12 cellular contexts compared by ENCODE assay signal in genomic region chr3:58066842-58067241, GRCh38. TPM values are rescaled to one million over a fixed set of nuclear protein-coding genes. Genes with fewer than 3 reads are reported as not detected.
DNase-seq lines count a peak whose midpoint lies in the region; ATAC-seq and TF ChIP-seq lines count a peak whose summit lies in the region.
"Had no signal": no experiment of that assay in that cellular context is flagged by ENCODE, and none has a peak within 500 bp of the region (broad histone marks: within the 10 kb centered on the region; RNA-seq: fewer than 3 reads in every experiment).

No MANE protein-coding gene starts in this region.

- H3K27ac ChIP-seq in PC-3 (ENCODE audit: low read length) (peak overlapping the region; percentile 3; the same call in 1 of the 2 replicates), vagina (peak overlapping the region; percentile 20)

- intact Hi-C loops in PC-3 (cut with micrococcal nuclease), result no loop called here
- intact Hi-C loops in vagina (cut with DNase I), result no loop called here

- no peaks in the 10 kb centered on the region for H3K36me3 Mint-ChIP-seq in mesothelial cell of epicardium
- H3K36me3 Mint-ChIP-seq: activated naive CD8-positive, alpha-beta T cell treated with anti-CD3 and anti-CD28 coated beads, Interleukin-2, amount 10 ng/mL, durations not matched to agents 7 days and 5 days had no signal

- CTCF ChIA-PET in PC-3 (lab: Charles Lee), result no interaction called here
- CTCF ChIA-PET in GM10248 (lab: Yijun Ruan, JAX), result interaction anchor here (1.9 kb wide), 1 partner anchor 14 kb away, joined by 5 read pairs; no protein-coding TSS in a partner anchor

- no peak overlapping the region for H3K9ac ChIP-seq in PC-3 (ENCODE audit: low read length)

- no peak for TF ChIP-seq POLR2A in vagina (IDR thresholded peaks at IDR 0.05)

- H3K4me3 ChIP-seq in PC-3 (ENCODE audit: low read length), result no peak overlapping the region
- H3K4me3 ChIP-seq in vagina, result no peak overlapping the region

- H3K4me3 Mint-ChIP-seq in mesothelial cell of epicardium, result no peak overlapping the region
- H3K4me3 Mint-ChIP-seq: activated B cell treated with CpG ODN at 0.5 μM for 24 hours; activated naive CD8-positive, alpha-beta T cell treated with anti-CD3 and anti-CD28 coated beads, Interleukin-2, amount 10 ng/mL, durations not matched to agents 7 days and 5 days had no signal

- no peaks in the 10 kb centered on the region for H3K9me3 Mint-ChIP-seq in mesothelial cell of epicardium
- H3K9me3 Mint-ChIP-seq: activated B cell treated with CpG ODN at 0.5 μM for 24 hours; activated naive CD8-positive, alpha-beta T cell treated with anti-CD3 and anti-CD28 coated beads, Interleukin-2, amount 10 ng/mL, durations not matched to agents 7 days and 5 days had no signal

- peaks cover 33% of the 10 kb centered on the region for H3K4me1 ChIP-seq in PC-3 (ENCODE audit: insufficient read depth, low read length)
- H3K4me1 ChIP-seq in vagina, result peaks cover 61% of the 10 kb centered on the region

- peaks cover 74% of the 10 kb centered on the region for H4K20me1 ChIP-seq in PC-3 (ENCODE audit: low read length)

- no peak overlapping the region for H3K4me2 ChIP-seq in PC-3 (ENCODE audit: low read length)

- DNase-seq in PC-3, result peak; percentile 57
- peak; percentile 88 for DNase-seq in dedifferentiated amniotic fluid mesenchymal stem cell (ENCODE audit: extremely low spot score)
- DNase-seq in mesothelial cell of epicardium (ENCODE audit: low spot score in 2 of 2, unreplicated experiment in 2 of 2), result no peak
- no peak for DNase-seq in vagina (ENCODE audit: extremely low spot score in 2 of 2)
- no peak for DNase-seq in GM10248 (ENCODE audit: extremely low spot score)
- no peak for DNase-seq in A172 (ENCODE audit: low spot score)
- DNase-seq: activated B cell treated with CpG ODN at 0.5 μM for 24 hours; activated naive CD8-positive, alpha-beta T cell treated with anti-CD3 and anti-CD28 coated beads, Interleukin-2, amount 10 ng/mL, durations not matched to agents 7 days and 5 days; NCI-H510A treated with DMSO at 0.1 percent for 48 hours had no signal

- ATAC-seq in PC-3 (peak; percentile 44), HG03469 (IDR thresholded peaks at IDR 0.05; ENCODE audit: unreplicated experiment) (no peak), HG02973 (IDR thresholded peaks at IDR 0.05; ENCODE audit: unreplicated experiment) (no peak)
- ATAC-seq: Right ventricle myocardium inferior had no signal

- H3K36me3 ChIP-seq in PC-3 (ENCODE audit: low read depth, low read length) (peaks cover 5% of the 10 kb centered on the region; the same call in 1 of the 2 replicates), vagina (no peaks in the 10 kb centered on the region)

- H2AFZ ChIP-seq in PC-3 (ENCODE audit: low read length), result no peak overlapping the region

- POLR2A ChIA-PET in PC-3 (lab: Charles Lee; ENCODE audit: unreplicated experiment), result no interaction called here
- POLR2A ChIA-PET in GM10248 (lab: Yijun Ruan, JAX), result no interaction called here

- peaks cover 62% of the 10 kb centered on the region for H3K4me1 Mint-ChIP-seq in mesothelial cell of epicardium
- H3K4me1 Mint-ChIP-seq: activated B cell treated with CpG ODN at 0.5 μM for 24 hours had no signal

- H3F3A ChIP-seq in PC-3 (ENCODE audit: low read length, unreplicated experiment), result no peaks in the 10 kb centered on the region

- TF ChIP-seq CTCF in PC-3 (conservative IDR thresholded peaks at IDR 0.05; ENCODE audit: low read depth, low read length), result no peak
- no peak for TF ChIP-seq CTCF in mesothelial cell of epicardium (IDR thresholded peaks at IDR 0.05; ENCODE audit: unreplicated experiment)
- TF ChIP-seq CTCF in vagina (IDR thresholded peaks at IDR 0.05), result no peak
- TF ChIP-seq CTCF in GM10248 (IDR thresholded peaks at IDR 0.05; ENCODE audit: control extremely low read depth, extremely low read depth, low read depth, missing control alignments), result no peak

- no peaks in the 10 kb centered on the region for H3K27me3 Mint-ChIP-seq in mesothelial cell of epicardium (ENCODE audit: low read depth)
- H3K27me3 Mint-ChIP-seq: activated B cell treated with CpG ODN at 0.5 μM for 24 hours; activated naive CD8-positive, alpha-beta T cell treated with anti-CD3 and anti-CD28 coated beads, Interleukin-2, amount 10 ng/mL, durations not matched to agents 7 days and 5 days had no signal

- H3K27me3 ChIP-seq in PC-3 (ENCODE audit: low read length) (no peaks in the 10 kb centered on the region), vagina (no peaks in the 10 kb centered on the region)

- no peaks in the 10 kb centered on the region for H3K9me3 ChIP-seq in PC-3 (ENCODE audit: low read length)
- H3K9me3 ChIP-seq in vagina, result no peaks in the 10 kb centered on the region

- TSS peak; percentile 2 for BruUV-seq in PC-3 (replicated peaks; lab: Mats Ljungman, UMichigan)

- H3K27ac Mint-ChIP-seq in mesothelial cell of epicardium, result peak overlapping the region; percentile 86
- H3K27ac Mint-ChIP-seq: activated B cell treated with CpG ODN at 0.5 μM for 24 hours; activated naive CD8-positive, alpha-beta T cell treated with anti-CD3 and anti-CD28 coated beads, Interleukin-2, amount 10 ng/mL, durations not matched to agents 7 days and 5 days had no signal

- no peaks in the 10 kb centered on the region for H3K9me2 ChIP-seq in PC-3 (replicated peaks; ENCODE audit: low read length)

- peaks cover 100% of the 10 kb centered on the region for H3K79me2 ChIP-seq in PC-3 (ENCODE audit: low read length)

RNA-seq across cellular contexts. Expression of gene FLNB, which starts 58.6 kb away (rescaled TPM):
- total RNA-seq in PC-3 (2014; rRNA removed) (505 and 546 TPM in 2 replicates), mesothelial cell of epicardium (173 to 190 TPM (median 177 TPM) in 3 replicates), vagina (147 TPM)
- 225 and 260 TPM in 2 replicates for total RNA-seq in A172 (2014; rRNA removed; shearing (Covaris generic))

Comparison
In these comparisons a context has a peak if more than half of its experiments do, and no peak if none do; other contexts are left out.
1. DNase-seq: peak in PC-3 (single experiment) and dedifferentiated amniotic fluid mesenchymal stem cell (single experiment); none in mesothelial cell of epicardium (0 of 2), vagina (0 of 2), GM10248 (single experiment) and A172 (single experiment).